20 cellular contexts compared by ENCODE assay signal in genomic region chr1:27325286-27325685, GRCh38. TPM values are rescaled to one million over a fixed set of nuclear protein-coding genes. Genes with fewer than 3 reads are reported as not detected.
"Had no signal": no experiment of that assay in that cellular context is flagged by ENCODE, and none has a peak within 500 bp of the region (broad histone marks: within the 10 kb centered on the region; RNA-seq: fewer than 3 reads in every experiment).

No MANE protein-coding gene starts in this region.

- DNase-seq: effector CD4-positive, alpha-beta T cell; islet precursor cell; left lung; mesenchymal stem cell; midbrain; naive B cell; sigmoid colon; stimulated activated CD4-positive, alpha-beta T cell treated with anti-CD3 and anti-CD28 coated beads, Interleukin-2, amount 100 ng/mL, for 24 hours; stimulated activated CD4-positive, alpha-beta T cell treated with anti-CD3 and anti-CD28 coated beads, Interleukin-4, amount 100 ng/mL, for 4 hours; stimulated activated naive B cell treated with anti-CD40 and anti-IgM and Interleukin-4, amounts not matched to agents 10 μg/mL and 1 μg/mL and 100 μg/mL, for 72 hours; stimulated activated naive CD8-positive, alpha-beta T cell treated with anti-CD3 and anti-CD28 coated beads, Interleukin-15, amount 100 ng/mL, for 72 hours; testis had no signal

- H3K4me3 Mint-ChIP-seq: stimulated activated naive B cell treated with anti-CD40 and anti-IgM and Interleukin-4, amounts not matched to agents 10 μg/mL and 1 μg/mL and 100 μg/mL, for 72 hours; stimulated activated naive CD8-positive, alpha-beta T cell treated with anti-CD3 and anti-CD28 coated beads, Interleukin-15, amount 100 ng/mL, for 72 hours had no signal

- H3K9me3 Mint-ChIP-seq: naive B cell; stimulated activated naive B cell treated with anti-CD40 and anti-IgM and Interleukin-4, amounts not matched to agents 10 μg/mL and 1 μg/mL and 100 μg/mL, for 72 hours; stimulated activated naive CD8-positive, alpha-beta T cell treated with anti-CD3 and anti-CD28 coated beads, Interleukin-15, amount 100 ng/mL, for 72 hours had no signal

- H3K27me3 ChIP-seq: right atrium auricular region, sigmoid colon, testis, tibial nerve had no signal

- ATAC-seq: esophagus mucosa; left lung; stimulated activated naive B cell treated with anti-CD40 and anti-IgM and Interleukin-4, amounts not matched to agents 10 μg/mL and 1 μg/mL and 100 μg/mL, for 72 hours; stimulated activated naive CD8-positive, alpha-beta T cell treated with anti-CD3 and anti-CD28 coated beads, Interleukin-15, amount 100 ng/mL, for 72 hours had no signal

- H3K4me3 ChIP-seq: coronary artery, left lung, lung, right atrium auricular region, sigmoid colon, skin epidermis, testis, tibial nerve had no signal

- H3K27ac ChIP-seq: coronary artery, right atrium auricular region, sigmoid colon, skin epidermis, testis, tibial nerve had no signal

- H3K9me3 ChIP-seq: left lung, right atrium auricular region, sigmoid colon, testis, tibial nerve had no signal

- H3K27me3 Mint-ChIP-seq: stimulated activated naive CD8-positive, alpha-beta T cell treated with anti-CD3 and anti-CD28 coated beads, Interleukin-15, amount 100 ng/mL, for 72 hours had no signal

RNA-seq across cellular contexts. Expression of gene SYTL1, which starts 16.5 kb away (rescaled TPM):
- polyA plus RNA-seq: neural cell had no signal

RNA-seq across cellular contexts. Expression of gene FCN3, which starts 49.3 kb away (rescaled TPM):
- polyA plus RNA-seq: fibroblast of lung, neural cell had no signal

RNA-seq across cellular contexts. Expression of gene CD164L2, which starts 57.8 kb away (rescaled TPM):
- polyA plus RNA-seq: fibroblast of lung, neural cell had no signal
